In genomic region chr17:18920911-18921441, GRCh38 we compare ENCODE assay signal across 1 cellular context.
TF ChIP-seq lines count a peak whose summit lies in the region.

No MANE protein-coding gene starts in this region.

TF ChIP-seq in GM23338, 12 proteins besides CTCF, POLR2A, EP300 and RAD21 (continued from another document):
- TF ChIP-seq, protein P1, sequence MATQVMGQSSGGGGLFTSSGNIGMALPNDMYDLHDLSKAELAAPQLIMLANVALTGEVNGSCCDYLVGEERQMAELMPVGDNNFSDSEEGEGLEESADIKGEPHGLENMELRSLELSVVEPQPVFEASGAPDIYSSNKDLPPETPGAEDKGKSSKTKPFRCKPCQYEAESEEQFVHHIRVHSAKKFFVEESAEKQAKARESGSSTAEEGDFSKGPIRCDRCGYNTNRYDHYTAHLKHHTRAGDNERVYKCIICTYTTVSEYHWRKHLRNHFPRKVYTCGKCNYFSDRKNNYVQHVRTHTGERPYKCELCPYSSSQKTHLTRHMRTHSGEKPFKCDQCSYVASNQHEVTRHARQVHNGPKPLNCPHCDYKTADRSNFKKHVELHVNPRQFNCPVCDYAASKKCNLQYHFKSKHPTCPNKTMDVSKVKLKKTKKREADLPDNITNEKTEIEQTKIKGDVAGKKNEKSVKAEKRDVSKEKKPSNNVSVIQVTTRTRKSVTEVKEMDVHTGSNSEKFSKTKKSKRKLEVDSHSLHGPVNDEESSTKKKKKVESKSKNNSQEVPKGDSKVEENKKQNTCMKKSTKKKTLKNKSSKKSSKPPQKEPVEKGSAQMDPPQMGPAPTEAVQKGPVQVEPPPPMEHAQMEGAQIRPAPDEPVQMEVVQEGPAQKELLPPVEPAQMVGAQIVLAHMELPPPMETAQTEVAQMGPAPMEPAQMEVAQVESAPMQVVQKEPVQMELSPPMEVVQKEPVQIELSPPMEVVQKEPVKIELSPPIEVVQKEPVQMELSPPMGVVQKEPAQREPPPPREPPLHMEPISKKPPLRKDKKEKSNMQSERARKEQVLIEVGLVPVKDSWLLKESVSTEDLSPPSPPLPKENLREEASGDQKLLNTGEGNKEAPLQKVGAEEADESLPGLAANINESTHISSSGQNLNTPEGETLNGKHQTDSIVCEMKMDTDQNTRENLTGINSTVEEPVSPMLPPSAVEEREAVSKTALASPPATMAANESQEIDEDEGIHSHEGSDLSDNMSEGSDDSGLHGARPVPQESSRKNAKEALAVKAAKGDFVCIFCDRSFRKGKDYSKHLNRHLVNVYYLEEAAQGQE (IDR thresholded peaks at IDR 0.05; ENCODE audit: unreplicated experiment): no peak
- no peak for TF ChIP-seq EZH2 (IDR thresholded peaks at IDR 0.05; ENCODE audit: low read depth, unreplicated experiment)
- TF ChIP-seq NANOG (IDR thresholded peaks at IDR 0.05; ENCODE audit: borderline replicate concordance): no peak
- no peak for TF ChIP-seq ZNF114 (CRISPR knock-in tag; IDR thresholded peaks at IDR 0.05)
